In the genomic region with DNA sequence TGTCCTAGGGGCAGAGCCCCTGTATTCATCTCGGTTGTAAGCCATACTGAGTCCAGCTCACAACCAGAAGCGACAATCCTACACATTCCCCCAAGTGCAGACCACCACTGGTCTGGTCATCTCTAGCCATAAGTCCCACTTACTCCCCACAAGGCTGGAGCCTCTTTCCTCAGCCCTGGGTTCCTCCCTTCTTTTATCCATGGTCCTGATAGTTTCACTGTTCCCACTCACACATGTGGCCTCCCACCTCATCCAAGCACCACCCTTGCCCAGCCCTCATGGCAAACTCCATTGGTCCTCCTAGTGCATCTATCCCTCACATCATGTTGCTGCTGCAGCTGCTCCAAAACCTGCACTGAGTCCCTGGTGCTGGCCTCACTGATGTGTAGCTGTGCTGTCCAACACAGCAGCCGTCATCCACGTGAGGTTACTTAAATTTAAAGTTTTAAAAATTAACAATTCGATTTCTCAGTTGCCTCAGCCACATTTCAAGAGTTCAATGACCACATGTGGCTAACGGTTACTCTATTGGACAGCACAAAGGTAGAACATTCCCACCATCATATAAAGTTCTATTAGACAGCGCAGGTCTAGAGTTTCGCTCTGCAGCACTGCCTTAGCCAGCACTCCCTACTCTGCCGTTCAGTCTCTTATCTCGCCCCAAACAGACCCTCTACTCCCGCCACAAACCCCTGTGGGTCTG, we compare ENCODE assay signal across 1 cellular context.
TF ChIP-seq lines count a peak whose summit lies in the region.
"Not testable (repeated sequence)": the region's sequence is repeated elsewhere in the genome, so short reads cannot be mapped to it uniquely, and the experiment has no call there.

No MANE protein-coding gene starts in this region.

TF ChIP-seq in K562, 482 proteins besides CTCF, POLR2A, EP300 and RAD21 (continued from another document and continues in another):
- TF ChIP-seq ZBTB40 (IDR thresholded peaks at IDR 0.05) (peak; percentile 64), TAF1 (IDR thresholded peaks at IDR 0.05; ENCODE audit: control insufficient read depth, extremely low read depth, insufficient read depth, low read length, severe bottlenecking) (peak; percentile 35), TCF15 (CRISPR knock-in tag; IDR thresholded peaks at IDR 0.05) (peak; percentile 82; the same call in 1 of the 2 replicates), FOXA3 (CRISPR knock-in tag; conservative IDR thresholded peaks at IDR 0.05 in 1 of 2, IDR thresholded peaks at IDR 0.05 in 1 of 2) (peak in 1 of 2 experiments; percentile 82; a peak in 2 of 4 replicates), ZMIZ1 (IDR thresholded peaks at IDR 0.05; ENCODE audit: low read depth in 2 of 2, low read length in 2 of 2) (peak in 1 of 2 experiments; percentile 63; a peak in 2 of 4 replicates), ARID1B (IDR thresholded peaks at IDR 0.05) (peak; percentile 90), ZFP30 (CRISPR knock-in tag; IDR thresholded peaks at IDR 0.05; ENCODE audit: borderline replicate concordance) (peak; percentile 35; the same call in 1 of the 2 replicates), JUN (IDR thresholded peaks at IDR 0.05; ENCODE audit: borderline replicate concordance, low read depth, low read length) (0 out of 2 replicates have a peak, but pooled peaks have one; percentile 7), JUN (CRISPR knock-in tag; IDR thresholded peaks at IDR 0.05; ENCODE audit: borderline replicate concordance) (peak; percentile 91; the same call in 1 of the 2 replicates), ZKSCAN1 (IDR thresholded peaks at IDR 0.05; ENCODE audit: low read depth, low read length) (peak; percentile 10; the same call in 1 of the 2 replicates), KDM2B (CRISPR knock-in tag; IDR thresholded peaks at IDR 0.05) (peak; percentile 82; the same call in 1 of the 2 replicates), ZNF263 (CRISPR knock-in tag; IDR thresholded peaks at IDR 0.05; ENCODE audit: borderline replicate concordance) (0 out of 2 replicates have a peak, but pooled peaks have one; percentile 12), CTBP1 (IDR thresholded peaks at IDR 0.05; ENCODE audit: borderline replicate concordance) (peak; percentile 56; the same call in 1 of the 2 replicates), HDAC2 (IDR thresholded peaks at IDR 0.05) (0 out of 2 replicates have a peak, but pooled peaks have one; percentile 38), NFIC (IDR thresholded peaks at IDR 0.05) (peak; percentile 37), USF1 (CRISPR knock-in tag; IDR thresholded peaks at IDR 0.05) (peak; percentile 57; the same call in 1 of the 2 replicates), ARID2 (IDR thresholded peaks at IDR 0.05) (peak; percentile 30; the same call in 1 of the 2 replicates), GATA2 (CRISPR knock-in tag; IDR thresholded peaks at IDR 0.05) (peak; percentile 79; the same call in 1 of the 2 replicates), CSDE1 (IDR thresholded peaks at IDR 0.05) (peak in 1 of 2 experiments; percentile 31; a peak in 1 of 4 replicates), ZNF280A (IDR thresholded peaks at IDR 0.05; ENCODE audit: low read depth, partially characterized antibody) (peak; percentile 18), ARHGAP35 (IDR thresholded peaks at IDR 0.05; ENCODE audit: partially characterized antibody) (peak; percentile 6), KDM4B (IDR thresholded peaks at IDR 0.05; ENCODE audit: borderline replicate concordance in 2 of 2, low read depth in 1 of 2) (0 out of 4 replicates have a peak, but pooled peaks of 1 of the 2 experiments have one; percentile 0)
- TF ChIP-seq ZBTB40 (CRISPR knock-in tag; IDR thresholded peaks at IDR 0.05) = not testable (repeated sequence)
- TF ChIP-seq, protein P1, sequence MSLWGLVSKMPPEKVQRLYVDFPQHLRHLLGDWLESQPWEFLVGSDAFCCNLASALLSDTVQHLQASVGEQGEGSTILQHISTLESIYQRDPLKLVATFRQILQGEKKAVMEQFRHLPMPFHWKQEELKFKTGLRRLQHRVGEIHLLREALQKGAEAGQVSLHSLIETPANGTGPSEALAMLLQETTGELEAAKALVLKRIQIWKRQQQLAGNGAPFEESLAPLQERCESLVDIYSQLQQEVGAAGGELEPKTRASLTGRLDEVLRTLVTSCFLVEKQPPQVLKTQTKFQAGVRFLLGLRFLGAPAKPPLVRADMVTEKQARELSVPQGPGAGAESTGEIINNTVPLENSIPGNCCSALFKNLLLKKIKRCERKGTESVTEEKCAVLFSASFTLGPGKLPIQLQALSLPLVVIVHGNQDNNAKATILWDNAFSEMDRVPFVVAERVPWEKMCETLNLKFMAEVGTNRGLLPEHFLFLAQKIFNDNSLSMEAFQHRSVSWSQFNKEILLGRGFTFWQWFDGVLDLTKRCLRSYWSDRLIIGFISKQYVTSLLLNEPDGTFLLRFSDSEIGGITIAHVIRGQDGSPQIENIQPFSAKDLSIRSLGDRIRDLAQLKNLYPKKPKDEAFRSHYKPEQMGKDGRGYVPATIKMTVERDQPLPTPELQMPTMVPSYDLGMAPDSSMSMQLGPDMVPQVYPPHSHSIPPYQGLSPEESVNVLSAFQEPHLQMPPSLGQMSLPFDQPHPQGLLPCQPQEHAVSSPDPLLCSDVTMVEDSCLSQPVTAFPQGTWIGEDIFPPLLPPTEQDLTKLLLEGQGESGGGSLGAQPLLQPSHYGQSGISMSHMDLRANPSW (CRISPR knock-in tag; IDR thresholded peaks at IDR 0.05) = peak; percentile 92
- TF ChIP-seq, protein P2, sequence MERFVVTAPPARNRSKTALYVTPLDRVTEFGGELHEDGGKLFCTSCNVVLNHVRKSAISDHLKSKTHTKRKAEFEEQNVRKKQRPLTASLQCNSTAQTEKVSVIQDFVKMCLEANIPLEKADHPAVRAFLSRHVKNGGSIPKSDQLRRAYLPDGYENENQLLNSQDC (CRISPR knock-in tag; IDR thresholded peaks at IDR 0.05) = peak; percentile 74; the same call in 1 of the 2 replicates
